Comparison of ENCODE assay signal across 6 cellular contexts in the genomic region with DNA sequence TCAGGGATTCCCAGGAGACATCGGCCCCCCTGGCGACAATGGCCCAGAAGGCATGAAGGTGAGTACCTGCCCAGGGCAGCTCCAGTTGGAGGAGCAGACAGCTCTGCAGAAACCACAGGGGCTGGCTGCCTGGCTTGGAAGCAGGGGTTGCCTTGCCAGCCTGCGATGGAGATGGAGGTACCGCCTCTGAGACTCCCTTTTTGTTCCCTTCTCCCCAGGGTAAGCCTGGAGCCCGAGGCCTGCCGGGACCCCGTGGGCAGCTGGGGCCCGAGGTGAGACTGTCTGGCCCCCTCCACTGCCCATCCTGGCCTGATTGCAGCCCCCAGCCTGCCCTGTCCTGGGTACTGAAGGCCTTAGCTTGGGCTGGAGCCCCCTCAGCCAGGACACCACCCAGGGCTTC.
"Had no signal": no experiment of that assay in that cellular context is flagged by ENCODE, and none has a peak within 500 bp of the region (broad histone marks: within the 10 kb centered on the region; RNA-seq: fewer than 3 reads in every experiment).

No MANE protein-coding gene starts in this region.

- H3K9ac ChIP-seq: GM23248 had no signal

- H3K27ac ChIP-seq: GM23248, HL-60 had no signal

- H3K9me3 ChIP-seq: HAP-1 had no signal

- FAIRE-seq: K562 had no signal

- H3K4me3 ChIP-seq: GM23248, HAP-1, K562 had no signal

- H2AFZ ChIP-seq: GM23248 had no signal

- H3K4me1 ChIP-seq: HAP-1 had no signal

- DNase-seq: GOT3, H7 had no signal
